28 cellular contexts compared by ENCODE assay signal in the genomic region with DNA sequence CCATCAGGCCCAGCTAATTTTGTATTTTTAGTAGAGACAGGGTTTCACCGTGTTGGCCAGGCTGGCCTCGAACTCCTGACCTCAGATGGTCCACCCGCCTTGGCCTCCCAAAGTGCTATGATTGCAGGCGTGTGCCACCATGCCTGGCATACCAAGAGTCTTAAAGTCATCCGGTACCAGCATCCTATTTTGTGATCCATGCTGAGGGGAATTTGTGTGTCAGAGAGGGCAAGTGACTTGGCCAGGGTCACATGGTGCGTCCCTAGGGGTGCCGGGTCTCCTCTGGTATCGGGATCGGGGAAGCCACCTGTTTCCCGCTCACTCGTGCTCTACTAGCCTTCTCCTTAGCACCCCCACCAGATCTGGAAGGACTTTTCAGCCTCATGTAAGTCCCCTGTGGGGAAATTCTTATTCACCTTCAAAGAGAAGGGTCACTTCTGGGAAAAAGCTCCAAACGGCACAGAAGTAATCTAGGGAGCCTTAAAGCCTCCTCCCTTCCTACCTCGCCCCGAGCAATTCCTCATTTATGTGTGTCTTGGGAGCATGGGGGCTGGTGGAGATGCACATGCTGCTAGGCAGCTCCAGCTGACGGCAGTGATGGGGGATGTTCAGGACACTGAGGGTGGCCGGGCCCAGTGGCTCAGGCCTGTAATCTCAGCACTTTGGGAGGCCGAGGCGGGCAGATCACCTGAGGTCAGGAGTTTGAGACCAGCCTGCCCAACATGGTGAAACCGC. TPM values are rescaled to one million over a fixed set of nuclear protein-coding genes. Genes with fewer than 3 reads are reported as not detected.
"Had no signal": no experiment of that assay in that cellular context is flagged by ENCODE, and none has a peak within 500 bp of the region (broad histone marks: within the 10 kb centered on the region; RNA-seq: fewer than 3 reads in every experiment).

No MANE protein-coding gene starts in this region.

- H2AFZ ChIP-seq: neural progenitor cell had no signal

- ATAC-seq: left colon; left lung; lower lobe of right lung; naive thymus-derived CD8-positive, alpha-beta T cell; right lobe of liver; stimulated activated naive B cell treated with anti-CD40 and anti-IgM and Interleukin-4, amounts not matched to agents 10 μg/mL and 1 μg/mL and 100 μg/mL, for 72 hours; stimulated activated naive CD8-positive, alpha-beta T cell treated with anti-CD3 and anti-CD28 coated beads, Interleukin-15, Interleukin-2, amounts not matched to agents 100 U/mL and 50 U/mL, for 24 hours had no signal

- H3K9ac ChIP-seq: neural progenitor cell had no signal

- H3K4me1 ChIP-seq: left lung, lower lobe of right lung, neural progenitor cell, right atrium auricular region, right lobe of liver, stomach, testis, tibial artery, uterus had no signal

- H3K4me3 Mint-ChIP-seq: immature natural killer cell; naive thymus-derived CD8-positive, alpha-beta T cell; nephron; neural progenitor cell; stimulated activated naive B cell treated with anti-CD40 and anti-IgM and Interleukin-4, amounts not matched to agents 10 μg/mL and 1 μg/mL and 100 μg/mL, for 72 hours; type B pancreatic cell had no signal

- H3K4me3 ChIP-seq: left lung, lower lobe of right lung, neural progenitor cell, ovary, right atrium auricular region, right lobe of liver, skin epidermis, stomach, testis, tibial artery, uterus had no signal

- H3K4me1 Mint-ChIP-seq: immature natural killer cell, nephron, neural progenitor cell had no signal

- H3K27ac ChIP-seq: left lung, lower lobe of right lung, neural progenitor cell, neutrophil, ovary, right atrium auricular region, right lobe of liver, skin epidermis, stomach, testis, tibial artery, uterus had no signal

- DNase-seq: hypothalamus; immature natural killer cell; kidney; left colon; left lung; lower lobe of right lung; mammary epithelial cell; mesenchymal stem cell; naive thymus-derived CD8-positive, alpha-beta T cell; ovary; right lobe of liver; stimulated activated CD4-positive, alpha-beta T cell treated with anti-CD3 and anti-CD28 coated beads, Interleukin-12 subunit alpha, Interleukin-12 subunit beta, amount 100 ng/mL, for 4 hours; stimulated activated CD4-positive, alpha-beta T cell treated with anti-CD3 and anti-CD28 coated beads, Interleukin-15, amount 100 ng/mL, for 24 hours; stimulated activated CD4-positive, alpha-beta T cell treated with anti-CD3 and anti-CD28 coated beads, Interleukin-2, amount 100 ng/mL, for 24 hours; stimulated activated CD4-positive, alpha-beta T cell treated with anti-CD3 and anti-CD28 coated beads, Interleukin-4, amount 100 ng/mL, for 1 hour; stimulated activated naive B cell treated with anti-CD40 and anti-IgM and Interleukin-4, amounts not matched to agents 10 μg/mL and 1 μg/mL and 100 μg/mL, for 72 hours; stimulated activated naive CD8-positive, alpha-beta T cell treated with anti-CD3 and anti-CD28 coated beads, Interleukin-15, Interleukin-2, amounts not matched to agents 100 U/mL and 50 U/mL, for 24 hours; stomach; testis; tibial artery; uterus had no signal

- H3K27me3 ChIP-seq: neural progenitor cell, neutrophil, ovary, right atrium auricular region, right lobe of liver, stomach, testis, uterus had no signal

- H3K27ac Mint-ChIP-seq: immature natural killer cell; nephron; neural progenitor cell; progenitor cell of endocrine pancreas; stimulated activated naive B cell treated with anti-CD40 and anti-IgM and Interleukin-4, amounts not matched to agents 10 μg/mL and 1 μg/mL and 100 μg/mL, for 72 hours; type B pancreatic cell had no signal

- H3K36me3 ChIP-seq: neural progenitor cell, ovary, uterus had no signal

- H3K9me3 ChIP-seq: left lung, lower lobe of right lung, neutrophil, ovary, right atrium auricular region, right lobe of liver, stomach, testis, tibial artery, uterus had no signal

- H3K27me3 Mint-ChIP-seq: naive thymus-derived CD8-positive, alpha-beta T cell; progenitor cell of endocrine pancreas; stimulated activated naive B cell treated with anti-CD40 and anti-IgM and Interleukin-4, amounts not matched to agents 10 μg/mL and 1 μg/mL and 100 μg/mL, for 72 hours; type B pancreatic cell had no signal

- H3K9me3 Mint-ChIP-seq: immature natural killer cell; naive thymus-derived CD8-positive, alpha-beta T cell; nephron; neural progenitor cell; stimulated activated naive B cell treated with anti-CD40 and anti-IgM and Interleukin-4, amounts not matched to agents 10 μg/mL and 1 μg/mL and 100 μg/mL, for 72 hours; type B pancreatic cell had no signal

- H3K4me2 ChIP-seq: neural progenitor cell had no signal

RNA-seq across cellular contexts. Expression of a gene that starts 6.1 kb away (rescaled TPM):
- polyA plus RNA-seq: immature natural killer cell had no signal

RNA-seq across cellular contexts. Expression of a gene that starts 11.1 kb away (rescaled TPM):
- total RNA-seq: mammary epithelial cell; naive thymus-derived CD8-positive, alpha-beta T cell had no signal
- polyA plus RNA-seq: immature natural killer cell; mammary epithelial cell; naive thymus-derived CD8-positive, alpha-beta T cell had no signal
